11 cellular contexts compared by ENCODE assay signal in the genomic region with DNA sequence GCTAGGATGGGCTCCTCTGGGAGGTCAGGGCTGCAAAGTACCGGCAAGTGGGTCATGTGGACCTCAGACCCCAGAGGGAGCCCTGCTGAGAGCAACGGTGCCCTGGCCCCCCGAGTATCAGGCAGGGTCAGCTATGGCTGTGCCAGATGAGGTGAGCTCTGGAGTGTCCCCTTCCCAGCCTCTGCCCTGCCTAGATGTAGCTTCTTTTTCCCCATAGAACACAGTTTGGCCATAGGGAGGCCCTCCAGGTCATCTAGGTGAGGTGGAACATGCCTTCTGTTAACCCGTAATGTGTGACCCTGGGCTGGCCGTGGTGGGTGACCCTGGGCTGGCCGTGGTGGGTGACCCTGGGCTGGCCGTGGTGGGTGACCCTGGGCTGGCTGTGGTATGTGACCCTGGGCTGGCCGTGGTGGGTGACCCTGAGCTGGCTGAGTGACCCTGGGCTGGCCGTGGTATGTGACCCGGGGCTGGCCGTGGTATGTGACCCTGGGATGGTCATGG. TPM values are rescaled to one million over a fixed set of nuclear protein-coding genes. Genes with fewer than 3 reads are reported as not detected.
DNase-seq lines count a peak whose midpoint lies in the region; TF ChIP-seq lines count a peak whose summit lies in the region.
"Had no signal": no experiment of that assay in that cellular context is flagged by ENCODE, and none has a peak within 500 bp of the region (broad histone marks: within the 10 kb centered on the region; RNA-seq: fewer than 3 reads in every experiment).

No MANE protein-coding gene starts in this region.

- H4K8ac ChIP-seq in neuronal stem cell (ENCODE audit: low read depth, low read length) = no peak overlapping the region

- peak overlapping the region; percentile 44 for H3K27ac ChIP-seq in C4-2B
- peak overlapping the region; percentile 50 to 69 for H3K27ac ChIP-seq in right atrium auricular region
- no peak overlapping the region for H3K27ac ChIP-seq in neuronal stem cell (replicated peaks; ENCODE audit: low read length)
- H3K27ac ChIP-seq: A549, SJCRH30 had no signal

- WGBS in neuronal stem cell (ENCODE audit: extremely low coverage in 2 of 2, insufficient read length in 2 of 2, insufficient replicate concordance in 1 of 2), 2 donors = no CpG with 5 or more reads among the region's 11 CpGs

- no peaks in the 10 kb centered on the region for H3K9me3 ChIP-seq in right atrium auricular region
- peaks cover 0 to 8% of the 10 kb centered on the region in 2 donors for H3K9me3 ChIP-seq in neuronal stem cell (replicated peaks in 1 of 2; ENCODE audit: control insufficient read depth in 2 of 2, insufficient read depth in 1 of 2, low read depth in 1 of 2, low read length in 2 of 2)
- H3K9me3 ChIP-seq: A549, SJCRH30 had no signal

- no peaks in the 10 kb centered on the region for H3K79me1 ChIP-seq in neuronal stem cell (ENCODE audit: low read depth, low read length)

- no peaks in the 10 kb centered on the region for H3K27me3 Mint-ChIP-seq in brain
- H3K27me3 Mint-ChIP-seq in Calu3 (ENCODE audit: unreplicated experiment) = peaks cover 55% of the 10 kb centered on the region

- no peak overlapping the region for H3K4me3 ChIP-seq in right atrium auricular region
- H3K4me3 ChIP-seq in neuronal stem cell (ENCODE audit: low read length in 2 of 2) = no peak overlapping the region
- H3K4me3 ChIP-seq: A549, SJCRH30 had no signal

- H3K36me3 ChIP-seq in right atrium auricular region (no peaks in the 10 kb centered on the region), neuronal stem cell (replicated peaks in 1 of 2; ENCODE audit: control insufficient read depth in 2 of 2, insufficient read depth in 2 of 2, low read length in 2 of 2) (no peaks in the 10 kb centered on the region)
- H3K36me3 ChIP-seq: SJCRH30 had no signal

- peak overlapping the region; percentile 33 for H3K14ac ChIP-seq in neuronal stem cell (ENCODE audit: low read length)

- H2AFZ ChIP-seq in neuronal stem cell (ENCODE audit: low read length) = no peak overlapping the region

- DNase-seq in right atrium auricular region (ENCODE audit: low spot score) = no peak
- DNase-seq in neuronal stem cell (ENCODE audit: low spot score) = no peak
- DNase-seq in NCI-H446 (lab: John Stamatoyannopoulos, UW) = no peak
- DNase-seq in OCI-M1 (lab: John Stamatoyannopoulos, UW) = no peak
- no peak for DNase-seq in Calu3
- DNase-seq: NCI-H187 treated with DMSO at 0.1 percent for 48 hours, NCI-H69, SJCRH30 had no signal

- no peak overlapping the region for H2BK12ac ChIP-seq in neuronal stem cell (ENCODE audit: low read length)

- H3K36me3 Mint-ChIP-seq in brain (peaks cover 38% of the 10 kb centered on the region), Calu3 (ENCODE audit: insufficient read depth, unreplicated experiment) (no peaks in the 10 kb centered on the region)

- H3K27ac Mint-ChIP-seq in brain (peak overlapping the region in 4 of 5 experiments; percentile 36 to 73 (median 65)), Calu3 (ENCODE audit: unreplicated experiment) (no peak overlapping the region)

- TF ChIP-seq CTCF in C4-2B (conservative IDR thresholded peaks at IDR 0.05) = no peak
- TF ChIP-seq CTCF in brain (conservative IDR thresholded peaks at IDR 0.05) = no peak
- no peak for TF ChIP-seq CTCF in right atrium auricular region (IDR thresholded peaks at IDR 0.05)
- no peak for TF ChIP-seq CTCF in Calu3 (IDR thresholded peaks at IDR 0.05; ENCODE audit: unreplicated experiment)

- H2BK5ac ChIP-seq in neuronal stem cell (ENCODE audit: low read length) = no peak overlapping the region

- CTCF ChIA-PET in Calu3 (lab: Charles Lee) = interaction anchor here (0.8 kb wide), 1 partner anchor 23 kb away, joined by 3 read pairs; no protein-coding TSS in a partner anchor

- no peak overlapping the region for H3K4ac ChIP-seq in neuronal stem cell (ENCODE audit: low read length)

- no peak overlapping the region for H3K9ac ChIP-seq in neuronal stem cell (ENCODE audit: low read depth, low read length, poor library complexity)

- H3K4me1 Mint-ChIP-seq in brain = peaks cover 13% of the 10 kb centered on the region
- no peaks in the 10 kb centered on the region for H3K4me1 Mint-ChIP-seq in Calu3 (ENCODE audit: low read depth, unreplicated experiment)

- no peak overlapping the region for H3K23ac ChIP-seq in neuronal stem cell (ENCODE audit: low read depth, low read length, poor library complexity)

- intact Hi-C loops in Calu3 (cut with micrococcal nuclease; ENCODE audit: unreplicated experiment) = no loop called here

- no peaks in the 10 kb centered on the region for H3K27me3 ChIP-seq in right atrium auricular region
- peaks cover 0 to 7% (median 0%) of the 10 kb centered on the region in 3 experiments for H3K27me3 ChIP-seq in neuronal stem cell (ENCODE audit: control insufficient read depth in 3 of 3, insufficient read depth in 3 of 3, low read depth in 1 of 3, low read length in 3 of 3)

- no peak overlapping the region for H4K91ac ChIP-seq in neuronal stem cell (ENCODE audit: low read depth, low read length, poor library complexity)

- H3K9me3 Mint-ChIP-seq in brain (no peaks in the 10 kb centered on the region), Calu3 (ENCODE audit: low read depth, unreplicated experiment) (no peaks in the 10 kb centered on the region)

- H3K4me1 ChIP-seq in right atrium auricular region (peaks cover 0 to 23% of the 10 kb centered on the region in 2 donors), neuronal stem cell (ENCODE audit: control insufficient read depth in 2 of 2, insufficient read depth in 1 of 2, low read depth in 1 of 2, low read length in 2 of 2) (no peaks in the 10 kb centered on the region)
- H3K4me1 ChIP-seq: A549, SJCRH30 had no signal

- H2AK5ac ChIP-seq in neuronal stem cell (ENCODE audit: low read depth, low read length) = no peak overlapping the region

- no TSS peak for BruUV-seq in Calu3 (replicated peaks; lab: Mats Ljungman, UMichigan)

- H2BK15ac ChIP-seq in neuronal stem cell (ENCODE audit: low read length) = no peak overlapping the region

- no peak overlapping the region for H2BK120ac ChIP-seq in neuronal stem cell (ENCODE audit: low read depth, low read length)

- H3K4me3 Mint-ChIP-seq in brain (no peak overlapping the region), Calu3 (ENCODE audit: low read depth, unreplicated experiment) (no peak overlapping the region)

- H3K4me2 ChIP-seq in neuronal stem cell (ENCODE audit: insufficient read depth, low read length, poor library complexity, severe bottlenecking) = no peak overlapping the region
- H3K4me2 ChIP-seq: A549 had no signal

- no peak overlapping the region for H3K18ac ChIP-seq in neuronal stem cell (ENCODE audit: low read length)

RNA-seq across cellular contexts. Expression of gene PCMTD2, which starts 21.2 kb away (rescaled TPM):
- polyA plus RNA-seq in brain (ENCODE audit: insufficient read depth, low read depth, low replicate concordance) = 44.4 TPM
- 100 to 1,000 TPM in 1 of 2 donors, 10 to 100 TPM in 1; 83.3 to 180 TPM for total RNA-seq in right atrium auricular region
- polyA plus RNA-seq in neuronal stem cell (2013, experiment 1 of 2) = 40.9 TPM
- 42.6 TPM for polyA plus RNA-seq in neuronal stem cell (2013, experiment 2 of 2)
- 61.2 and 62.2 TPM in 2 replicates for total RNA-seq in Calu3 (2022)
